In the genomic region with DNA sequence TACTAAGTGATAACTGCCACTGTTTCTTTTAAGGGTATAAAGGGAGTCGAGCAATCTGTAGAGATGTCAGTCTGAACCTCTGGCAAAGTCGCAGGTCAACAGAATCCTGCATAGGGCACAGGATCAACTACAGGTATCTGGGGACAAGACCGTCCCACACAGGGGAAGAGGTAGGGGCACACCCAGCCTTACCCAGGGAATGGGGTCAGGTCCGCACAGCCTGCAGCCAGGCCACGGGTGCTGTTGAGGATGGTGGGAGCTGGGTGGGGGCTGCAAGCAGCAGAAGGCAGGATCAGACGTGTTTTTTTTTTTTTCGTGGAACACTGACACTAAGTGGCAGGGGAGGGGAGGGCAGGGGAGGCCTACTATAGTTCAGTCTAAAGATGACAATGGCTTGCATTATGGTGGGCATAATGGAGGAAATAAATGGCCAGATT, we compare ENCODE assay signal across 9 cellular contexts. TPM values are rescaled to one million over a fixed set of nuclear protein-coding genes. Genes with fewer than 3 reads are reported as not detected.
DNase-seq lines count a peak whose midpoint lies in the region; ATAC-seq lines count a peak whose summit lies in the region.
"Had no signal": no experiment of that assay in that cellular context is flagged by ENCODE, and none has a peak within 500 bp of the region (broad histone marks: within the 10 kb centered on the region; RNA-seq: fewer than 3 reads in every experiment).

No MANE protein-coding gene starts in this region.

- no peak for ATAC-seq in HG03025 (IDR thresholded peaks at IDR 0.05; ENCODE audit: low FRiP score, unreplicated experiment)

- peak overlapping the region; percentile 18 for H3K27ac ChIP-seq in stomach smooth muscle (ENCODE audit: low read length)

- no peak for DNase-seq in activated CD4-positive, alpha-beta T cell treated with anti-CD3 and anti-CD28 coated beads, Interleukin-2, amount 10 ng/mL, durations not matched to agents 7 days and 5 days
- DNase-seq in activated CD4-positive, alpha-beta T cell treated with anti-CD3 and anti-CD28 coated beads for 4 hours, result no peak
- DNase-seq in activated CD4-positive, alpha-beta memory T cell treated with anti-CD3 and anti-CD28 coated beads, Interleukin-2, amount 10 ng/mL, durations not matched to agents 7 days and 5 days, result no peak
- DNase-seq in kidney glomerular epithelial cell (lab: John Stamatoyannopoulos, UW), result no peak
- DNase-seq in occipital lobe (lab: John Stamatoyannopoulos, UW), result no peak
- DNase-seq: activated CD4-positive, alpha-beta T cell treated with anti-CD3 and anti-CD28 coated beads for 1 hour had no signal

- H3K4me1 ChIP-seq in iPS-15b (ENCODE audit: control insufficient read depth, insufficient read depth, low read length) (no peaks in the 10 kb centered on the region), stomach smooth muscle (ENCODE audit: control insufficient read depth, insufficient read depth, low read length) (peaks cover 30% of the 10 kb centered on the region)

- peaks cover 47% of the 10 kb centered on the region for H3K4me1 Mint-ChIP-seq in activated CD4-positive, alpha-beta T cell treated with anti-CD3 and anti-CD28 coated beads, Interleukin-2, amount 10 ng/mL, durations not matched to agents 7 days and 5 days
- H3K4me1 Mint-ChIP-seq in activated CD4-positive, alpha-beta memory T cell treated with anti-CD3 and anti-CD28 coated beads, Interleukin-2, amount 10 ng/mL, durations not matched to agents 7 days and 5 days, result peaks cover 45% of the 10 kb centered on the region

- CTCF ChIA-PET in activated CD4-positive, alpha-beta T cell treated with anti-CD3 and anti-CD28 coated beads, Interleukin-2, amount 10 ng/mL, durations not matched to agents 7 days and 5 days (lab: Charles Lee), result interaction anchor here (0.6 to 1.0 kb wide), 2 partner anchors 41 to 215 kb away, joined by 3 to 4 read pairs; no protein-coding TSS in a partner anchor
- CTCF ChIA-PET in activated CD4-positive, alpha-beta memory T cell treated with anti-CD3 and anti-CD28 coated beads, Interleukin-2, amount 10 ng/mL, durations not matched to agents 7 days and 5 days (lab: Charles Lee), result no interaction called here

- no peaks in the 10 kb centered on the region for H3K27me3 Mint-ChIP-seq in activated CD4-positive, alpha-beta T cell treated with anti-CD3 and anti-CD28 coated beads, Interleukin-2, amount 10 ng/mL, durations not matched to agents 7 days and 5 days
- no peaks in the 10 kb centered on the region for H3K27me3 Mint-ChIP-seq in activated CD4-positive, alpha-beta memory T cell treated with anti-CD3 and anti-CD28 coated beads, Interleukin-2, amount 10 ng/mL, durations not matched to agents 7 days and 5 days

- H3K27me3 ChIP-seq in iPS-15b (ENCODE audit: control insufficient read depth, insufficient read depth, low read length) (no peaks in the 10 kb centered on the region), stomach smooth muscle (ENCODE audit: control insufficient read depth in 1 of 2, insufficient read depth in 2 of 2, low read length in 2 of 2) (no peaks in the 10 kb centered on the region)

- H3K4me3 ChIP-seq in iPS-15b (ENCODE audit: low read depth, low read length) (peak overlapping the region; percentile 61), stomach smooth muscle (ENCODE audit: low read length in 2 of 2) (peak overlapping the region in 1 of 2 donors; percentile 80)

- H3K36me3 ChIP-seq in iPS-15b (ENCODE audit: control insufficient read depth, insufficient read depth, low read length) (peaks cover 4% of the 10 kb centered on the region), stomach smooth muscle (ENCODE audit: control insufficient read depth in 2 of 2, insufficient read depth in 2 of 2, low read length in 2 of 2) (no peaks in the 10 kb centered on the region)

- H3K9ac ChIP-seq in iPS-15b (ENCODE audit: low read depth, low read length), result no peak overlapping the region
- H3K9ac ChIP-seq in stomach smooth muscle (ENCODE audit: low read length in 2 of 2), result peak overlapping the region in 1 of 2 donors; percentile 69

- POLR2A ChIA-PET in activated CD4-positive, alpha-beta T cell treated with anti-CD3 and anti-CD28 coated beads, Interleukin-2, amount 10 ng/mL, durations not matched to agents 7 days and 5 days (lab: Charles Lee), result no interaction called here
- POLR2A ChIA-PET in activated CD4-positive, alpha-beta memory T cell treated with anti-CD3 and anti-CD28 coated beads, Interleukin-2, amount 10 ng/mL, durations not matched to agents 7 days and 5 days (lab: Charles Lee), result interaction anchor here (0.9 kb wide), 1 partner anchor 17 kb away, joined by 3 read pairs; no protein-coding TSS in a partner anchor

- H3K27ac Mint-ChIP-seq in activated CD4-positive, alpha-beta T cell treated with anti-CD3 and anti-CD28 coated beads, Interleukin-2, amount 10 ng/mL, durations not matched to agents 7 days and 5 days, result peak overlapping the region; percentile 38
- no peak overlapping the region for H3K27ac Mint-ChIP-seq in activated CD4-positive, alpha-beta memory T cell treated with anti-CD3 and anti-CD28 coated beads, Interleukin-2, amount 10 ng/mL, durations not matched to agents 7 days and 5 days

- H3K9me3 ChIP-seq in iPS-15b (ENCODE audit: control insufficient read depth, insufficient read depth, low read length) (no peaks in the 10 kb centered on the region), stomach smooth muscle (ENCODE audit: control insufficient read depth in 2 of 2, low read length in 2 of 2) (no peaks in the 10 kb centered on the region)

- peaks cover 13% of the 10 kb centered on the region for H3K9me3 Mint-ChIP-seq in activated CD4-positive, alpha-beta T cell treated with anti-CD3 and anti-CD28 coated beads, Interleukin-2, amount 10 ng/mL, durations not matched to agents 7 days and 5 days
- H3K9me3 Mint-ChIP-seq in activated CD4-positive, alpha-beta memory T cell treated with anti-CD3 and anti-CD28 coated beads, Interleukin-2, amount 10 ng/mL, durations not matched to agents 7 days and 5 days, result peaks cover 10% of the 10 kb centered on the region

- H3K36me3 Mint-ChIP-seq in activated CD4-positive, alpha-beta T cell treated with anti-CD3 and anti-CD28 coated beads, Interleukin-2, amount 10 ng/mL, durations not matched to agents 7 days and 5 days (ENCODE audit: low read depth), result peaks cover 27% of the 10 kb centered on the region
- peaks cover 50% of the 10 kb centered on the region for H3K36me3 Mint-ChIP-seq in activated CD4-positive, alpha-beta memory T cell treated with anti-CD3 and anti-CD28 coated beads, Interleukin-2, amount 10 ng/mL, durations not matched to agents 7 days and 5 days (ENCODE audit: low read depth)

- H3K4me3 Mint-ChIP-seq in activated CD4-positive, alpha-beta T cell treated with anti-CD3 and anti-CD28 coated beads, Interleukin-2, amount 10 ng/mL, durations not matched to agents 7 days and 5 days, result peak overlapping the region; percentile 58
- peak overlapping the region; percentile 70 for H3K4me3 Mint-ChIP-seq in activated CD4-positive, alpha-beta memory T cell treated with anti-CD3 and anti-CD28 coated beads, Interleukin-2, amount 10 ng/mL, durations not matched to agents 7 days and 5 days

RNA-seq across cellular contexts. Expression of gene HDLBP, which starts 41.9 kb away (rescaled TPM):
- total RNA-seq in activated CD4-positive, alpha-beta T cell treated with anti-CD3 and anti-CD28 coated beads, Interleukin-2, amount 10 ng/mL, durations not matched to agents 7 days and 5 days, result 100 to 1,000 TPM; 198 to 203 TPM
- 100 to 1,000 TPM; 190 to 193 TPM for total RNA-seq in activated CD4-positive, alpha-beta memory T cell treated with anti-CD3 and anti-CD28 coated beads, Interleukin-2, amount 10 ng/mL, durations not matched to agents 7 days and 5 days
- total RNA-seq in occipital lobe, result 138 TPM

RNA-seq across cellular contexts. Expression of gene SEPTIN2, which starts 42.2 kb away (rescaled TPM):
- 100 to 1,000 TPM; 195 to 211 TPM for total RNA-seq in activated CD4-positive, alpha-beta T cell treated with anti-CD3 and anti-CD28 coated beads, Interleukin-2, amount 10 ng/mL, durations not matched to agents 7 days and 5 days
- 100 to 1,000 TPM; 282 to 290 TPM for total RNA-seq in activated CD4-positive, alpha-beta memory T cell treated with anti-CD3 and anti-CD28 coated beads, Interleukin-2, amount 10 ng/mL, durations not matched to agents 7 days and 5 days
- 266 TPM for total RNA-seq in occipital lobe
